In genomic region chr19:39167461-39168257, GRCh38 we compare ENCODE assay signal across 15 cellular contexts. TPM values are rescaled to one million over a fixed set of nuclear protein-coding genes. Genes with fewer than 3 reads are reported as not detected.
DNase-seq lines count a peak whose midpoint lies in the region; ATAC-seq, FAIRE-seq and TF ChIP-seq lines count a peak whose summit lies in the region.
"Had no signal": no experiment of that assay in that cellular context is flagged by ENCODE, and none has a peak within 500 bp of the region (broad histone marks: within the 10 kb centered on the region; RNA-seq: fewer than 3 reads in every experiment).

No MANE protein-coding gene starts in this region.

- intact Hi-C loops in K562 (cut with micrococcal nuclease): no loop called here

- H3K27me3 ChIP-seq in K562 (ENCODE audit: control insufficient read depth in 2 of 2, insufficient read depth in 2 of 2, low read length in 2 of 2): no peaks in the 10 kb centered on the region
- H3K27me3 ChIP-seq: heart left ventricle had no signal

- peaks cover 18% of the 10 kb centered on the region; the same call in 1 of the 3 replicates for H3K36me3 ChIP-seq in K562 (ENCODE audit: control insufficient read depth, insufficient read depth, low read length)

- peaks cover 3% of the 10 kb centered on the region for H3K9me1 ChIP-seq in K562 (ENCODE audit: control insufficient read depth, insufficient read depth, low read length)

- no peak overlapping the region for H3K4me3 ChIP-seq in K562
- H3K4me3 ChIP-seq: SK-N-MC had no signal

- no peak for TF ChIP-seq EP300 in K562 (IDR thresholded peaks at IDR 0.05; ENCODE audit: low read length)

- peak overlapping the region; percentile 60 for H3K4me3 Mint-ChIP-seq in type B pancreatic cell
- H3K4me3 Mint-ChIP-seq: nephron progenitor cell; stimulated activated naive CD8-positive, alpha-beta T cell treated with anti-CD3 and anti-CD28 coated beads, Interleukin-15, Interleukin-2, amounts not matched to agents 100 ng/mL and 50 ng/mL, for 24 hours had no signal

- peaks cover 21% of the 10 kb centered on the region for H3K4me1 Mint-ChIP-seq in type B pancreatic cell (ENCODE audit: unreplicated experiment)

- WGBS in K562 (ENCODE audit: insufficient coverage, low coverage, missing lambda C conversion rate): 85% methylated on average over 16 of the region's 25 CpGs

- ATAC-seq in K562 (no peak), left lobe of liver (peak; percentile 7)

- H3K36me3 Mint-ChIP-seq in type B pancreatic cell: no peaks in the 10 kb centered on the region

- peaks cover 3 to 29% of the 10 kb centered on the region in 2 experiments; a peak in 4 of 5 replicates for H3K4me1 ChIP-seq in K562 (replicated peaks in 1 of 2; ENCODE audit: control insufficient read depth in 2 of 2, insufficient read depth in 2 of 2, low read length in 2 of 2)

- no peaks in the 10 kb centered on the region for H3K27me3 Mint-ChIP-seq in type B pancreatic cell
- H3K27me3 Mint-ChIP-seq: stimulated activated naive CD8-positive, alpha-beta T cell treated with anti-CD3 and anti-CD28 coated beads, Interleukin-15, Interleukin-2, amounts not matched to agents 100 ng/mL and 50 ng/mL, for 24 hours had no signal

- in situ Hi-C loops in K562 (cut with MboI): no loop called here

- no peak overlapping the region for H2AFZ ChIP-seq in K562 (ENCODE audit: low read depth, low read length)

- no peaks in the 10 kb centered on the region for H3K9me3 Mint-ChIP-seq in type B pancreatic cell
- H3K9me3 Mint-ChIP-seq: nephron progenitor cell; stimulated activated naive CD8-positive, alpha-beta T cell treated with anti-CD3 and anti-CD28 coated beads, Interleukin-15, Interleukin-2, amounts not matched to agents 100 ng/mL and 50 ng/mL, for 24 hours had no signal

- no peak overlapping the region; a peak in 1 of 4 replicates for H3K9ac ChIP-seq in K562 (ENCODE audit: insufficient read depth in 1 of 2, low read depth in 2 of 2, low read length in 2 of 2)

- BruUV-seq in K562 (replicated peaks; lab: Mats Ljungman, UMichigan): no TSS peak

- no peak for TF ChIP-seq RAD21 in K562 (CRISPR knock-in tag; conservative IDR thresholded peaks at IDR 0.05 in 1 of 2, IDR thresholded peaks at IDR 0.05 in 1 of 2)

- CTCF ChIA-PET in K562 (lab: Yijun Ruan, JAX; ENCODE audit: low intra/inter-chr PET ratio): no interaction called here

- no peak for TF ChIP-seq POLR2A in K562 (conservative IDR thresholded peaks at IDR 0.05)

- H3K9me3 ChIP-seq in K562 (replicated peaks; ENCODE audit: control insufficient read depth, insufficient read depth, low read depth, low read length): no peaks in the 10 kb centered on the region
- H3K9me3 ChIP-seq: heart left ventricle had no signal

- peaks cover 21% of the 10 kb centered on the region; the same call in 1 of the 2 replicates for H4K20me1 ChIP-seq in K562 (replicated peaks; ENCODE audit: control insufficient read depth, insufficient read depth, low read length)

- FAIRE-seq in K562 (lab: Jason Lieb, UNC): no peak

- POLR2A ChIA-PET in K562 (lab: Yijun Ruan, JAX): no interaction called here

- no peak overlapping the region for H3K4me2 ChIP-seq in K562 (ENCODE audit: insufficient read depth, low read length)

- peak overlapping the region; percentile 56 for H3K27ac Mint-ChIP-seq in type B pancreatic cell
- H3K27ac Mint-ChIP-seq: nephron progenitor cell; stimulated activated naive CD8-positive, alpha-beta T cell treated with anti-CD3 and anti-CD28 coated beads, Interleukin-15, Interleukin-2, amounts not matched to agents 100 ng/mL and 50 ng/mL, for 24 hours had no signal

- DNase-seq in HuH-7.5 (ENCODE audit: low spot score) (peak; percentile 46), K562 (ENCODE audit: extremely low read depth in 1 of 4, low spot score in 3 of 4) (no peak), left lobe of liver (ENCODE audit: low spot score) (no peak), type B pancreatic cell (ENCODE audit: extremely low spot score, unreplicated experiment) (no peak), OCI-M2 (lab: John Stamatoyannopoulos, UW; ENCODE audit: unreplicated experiment) (no peak), cerebellar nuclear complex (lab: John Stamatoyannopoulos, UW) (no peak)
- no peak for DNase-seq in activated naive CD4-positive, alpha-beta T cell treated with anti-CD3 and anti-CD28 coated beads, Interleukin-2, amount 50 U/mL, for 16 hours
- DNase-seq: activated CD4-positive, alpha-beta T cell treated with anti-CD3 and anti-CD28 coated beads for 48 hours; DND-41; NCI-H446 treated with DMSO at 0.1 percent for 48 hours had no signal

- TF ChIP-seq CTCF in K562 (IDR thresholded peaks at IDR 0.05 in 2 of 3, conservative IDR thresholded peaks at IDR 0.05 in 1 of 3; ENCODE audit: insufficient read depth in 2 of 3, low read depth in 1 of 3, low read length in 3 of 3): no peak
- TF ChIP-seq CTCF in type B pancreatic cell (conservative IDR thresholded peaks at IDR 0.05): no peak

- peaks cover 15% of the 10 kb centered on the region; the same call in 2 of the 3 replicates for H3K79me2 ChIP-seq in K562 (ENCODE audit: control insufficient read depth, insufficient read depth, low read length)

- no peak overlapping the region for H3K27ac ChIP-seq in K562 (ENCODE audit: extremely low read depth, low read depth, low read length)
- H3K27ac ChIP-seq: SK-N-MC had no signal

TF ChIP-seq in K562, 482 proteins besides CTCF, POLR2A, EP300 and RAD21:
- TF ChIP-seq PHF20 (IDR thresholded peaks at IDR 0.05; ENCODE audit: partially characterized antibody) (no peak), ZNF24 (IDR thresholded peaks at IDR 0.05) (peak; percentile 60; the same call in 1 of the 2 replicates)

RNA-seq across cellular contexts. Expression of gene NCCRP1, which starts 29.1 kb away (rescaled TPM):
- total RNA-seq in K562 (2011; cell fraction: chromatin; rRNA removed; ENCODE audit: low replicate concordance): not detected in 2 replicates
- not detected in 2 replicates for total RNA-seq in K562 (2011; cell fraction: nucleolus; rRNA removed)
- total RNA-seq in K562 (2011; cell fraction: nucleoplasm; rRNA removed): not detected in 2 replicates
- total RNA-seq in K562 (2014; rRNA removed) (not detected in 2 replicates), K562 (2014; rRNA removed; fragmentation: Illumina TruSeq; extraction: Trizol) (not detected in 2 replicates), K562 (2015; rRNA removed; fragmentation: Illumina TruSeq; extraction: Trizol) (not detected in 2 replicates), K562 (2021) (0.11 TPM in 1 of 2 replicates, not detected in the other), left lobe of liver (0.08 TPM), type B pancreatic cell (ENCODE audit: low replicate concordance) (19.0 and 22.6 TPM in 2 replicates)
- polyA plus RNA-seq in K562 (2011; rRNA removed) (0.08 TPM in 1 of 2 replicates, not detected in the other), K562 (2014; fragmentation: Illumina TruSeq; extraction: Trizol) (not detected in 2 replicates), K562 (2014; fragmentation: Nextera tagmentation; extraction: Ambion mirVana) (not detected), K562 (2014; rRNA removed) (0.05 and 0.34 TPM in 2 replicates)
- 0.06 and 0.07 TPM in 2 replicates for polyA plus RNA-seq in K562 (2011; cell fraction: cytosol; rRNA removed)
- not detected in 2 replicates for polyA plus RNA-seq in K562 (2011; cell fraction: nucleus; rRNA removed)
- polyA plus RNA-seq in K562 (2012): 0.07 TPM in 1 of 2 replicates, not detected in the other
- polyA minus RNA-seq in K562 (2011; rRNA and poly(A)+ RNA removed): not detected in 2 replicates
- polyA minus RNA-seq in K562 (2011; cell fraction: cytosol; rRNA and poly(A)+ RNA removed): not detected in 2 replicates
- not detected in 2 replicates for polyA minus RNA-seq in K562 (2011; cell fraction: nucleus; rRNA and poly(A)+ RNA removed)
- total RNA-seq: LHCN-M2 had no signal
- polyA plus RNA-seq: heart left ventricle had no signal

RNA-seq across cellular contexts. Expression of gene SYCN, which starts 36.4 kb away (rescaled TPM):
- not detected in 2 replicates for total RNA-seq in K562 (2011; cell fraction: chromatin; rRNA removed; ENCODE audit: low replicate concordance)
- not detected in 2 replicates for total RNA-seq in K562 (2011; cell fraction: nucleolus; rRNA removed)
- total RNA-seq in K562 (2011; cell fraction: nucleoplasm; rRNA removed): not detected in 2 replicates
- total RNA-seq in K562 (2014; rRNA removed) (not detected in 2 replicates), K562 (2014; rRNA removed; fragmentation: Illumina TruSeq; extraction: Trizol) (not detected in 2 replicates), K562 (2015; rRNA removed; fragmentation: Illumina TruSeq; extraction: Trizol) (not detected in 2 replicates), K562 (2021) (0.36 TPM in 1 of 2 replicates, not detected in the other), left lobe of liver (1.6 TPM), type B pancreatic cell (ENCODE audit: low replicate concordance) (not detected in 2 replicates)
- polyA plus RNA-seq in K562 (2011; rRNA removed) (not detected in 2 replicates), K562 (2014; fragmentation: Illumina TruSeq; extraction: Trizol) (not detected in 2 replicates), K562 (2014; fragmentation: Nextera tagmentation; extraction: Ambion mirVana) (not detected), K562 (2014; rRNA removed) (not detected in 2 replicates)
- 0.13 TPM in 1 of 2 replicates, not detected in the other for polyA plus RNA-seq in K562 (2011; cell fraction: cytosol; rRNA removed)
- polyA plus RNA-seq in K562 (2011; cell fraction: nucleus; rRNA removed): not detected in 2 replicates
- 0.21 TPM in 1 of 2 replicates, not detected in the other for polyA plus RNA-seq in K562 (2012)
- not detected in 2 replicates for polyA minus RNA-seq in K562 (2011; rRNA and poly(A)+ RNA removed)
- not detected in 2 replicates for polyA minus RNA-seq in K562 (2011; cell fraction: cytosol; rRNA and poly(A)+ RNA removed)
- not detected in 2 replicates for polyA minus RNA-seq in K562 (2011; cell fraction: nucleus; rRNA and poly(A)+ RNA removed)
- total RNA-seq: LHCN-M2 had no signal
- polyA plus RNA-seq: heart left ventricle had no signal

RNA-seq across cellular contexts. Expression of gene PAK4, which starts 42.1 kb away (rescaled TPM):
- total RNA-seq in K562 (2011; cell fraction: chromatin; rRNA removed; ENCODE audit: low replicate concordance): 16.9 and 47.2 TPM in 2 replicates
- 23.7 and 25.8 TPM in 2 replicates for total RNA-seq in K562 (2011; cell fraction: nucleolus; rRNA removed)
- 17.7 and 19.4 TPM in 2 replicates for total RNA-seq in K562 (2011; cell fraction: nucleoplasm; rRNA removed)
- total RNA-seq in K562 (2014; rRNA removed) (5.8 and 9.2 TPM in 2 replicates), K562 (2014; rRNA removed; fragmentation: Illumina TruSeq; extraction: Trizol) (1.6 and 2.6 TPM in 2 replicates), K562 (2015; rRNA removed; fragmentation: Illumina TruSeq; extraction: Trizol) (5.4 and 6.3 TPM in 2 replicates), K562 (2021) (33.1 and 33.5 TPM in 2 replicates), left lobe of liver (19.4 TPM), type B pancreatic cell (ENCODE audit: low replicate concordance) (52.1 and 64.3 TPM in 2 replicates)
- polyA plus RNA-seq in K562 (2011; rRNA removed) (6.0 and 12.1 TPM in 2 replicates), K562 (2014; fragmentation: Illumina TruSeq; extraction: Trizol) (10.6 and 22.2 TPM in 2 replicates), K562 (2014; fragmentation: Nextera tagmentation; extraction: Ambion mirVana) (under 1 TPM; 0.21 to 0.46 TPM), K562 (2014; rRNA removed) (11.5 and 14.4 TPM in 2 replicates)
- 12.2 and 23.6 TPM in 2 replicates for polyA plus RNA-seq in K562 (2011; cell fraction: cytosol; rRNA removed)
- polyA plus RNA-seq in K562 (2011; cell fraction: nucleus; rRNA removed): 16.7 and 23.1 TPM in 2 replicates
- polyA plus RNA-seq in K562 (2012): 25.3 and 28.8 TPM in 2 replicates
- polyA minus RNA-seq in K562 (2011; rRNA and poly(A)+ RNA removed): 4.8 and 6.7 TPM in 2 replicates
- polyA minus RNA-seq in K562 (2011; cell fraction: cytosol; rRNA and poly(A)+ RNA removed): 13.6 and 24.9 TPM in 2 replicates
- 6.2 and 7.1 TPM in 2 replicates for polyA minus RNA-seq in K562 (2011; cell fraction: nucleus; rRNA and poly(A)+ RNA removed)

Comparison
In these comparisons a context has a peak if more than half of its experiments do, and no peak if none do; other contexts are left out.
1. RNA of gene NCCRP1, which starts 29.1 kb away (total RNA-seq): 19.0 to 22.6 TPM in type B pancreatic cell; 0.08 TPM in left lobe of liver (single experiment) and 0.11 TPM in K562; every median in the first group is over 10 times any median in the second.